In genomic region chr6:3999800-4000661, GRCh38 we compare ENCODE assay signal across 24 cellular contexts.
DNase-seq lines count a peak whose midpoint lies in the region; ATAC-seq, FAIRE-seq and TF ChIP-seq lines count a peak whose summit lies in the region.
"Had no signal": no experiment of that assay in that cellular context is flagged by ENCODE, and none has a peak within 500 bp of the region (broad histone marks: within the 10 kb centered on the region; RNA-seq: fewer than 3 reads in every experiment).

No MANE protein-coding gene starts in this region.

- H2AFZ ChIP-seq in mammary epithelial cell (ENCODE audit: low read depth, low read length), result no peak overlapping the region
- no peak overlapping the region for H2AFZ ChIP-seq in K562 (ENCODE audit: low read depth, low read length)

- dilution Hi-C loops in mammary epithelial cell (cut with HindIII; ENCODE audit: low sequenced_read_pairs), result loop anchor here (25.0 kb wide), 1 partner anchor 713 kb away; no protein-coding TSS in a partner anchor

- H3K4me2 ChIP-seq in mammary epithelial cell (ENCODE audit: insufficient read depth, low read depth, low read length), result no peak overlapping the region
- H3K4me2 ChIP-seq in K562 (ENCODE audit: insufficient read depth, low read length), result no peak overlapping the region
- H3K4me2 ChIP-seq: SK-N-SH had no signal

- H4K20me1 ChIP-seq in mammary epithelial cell (ENCODE audit: insufficient read depth, low read length), result no peaks in the 10 kb centered on the region
- no peaks in the 10 kb centered on the region; the same call in 1 of the 2 replicates for H4K20me1 ChIP-seq in K562 (replicated peaks; ENCODE audit: control insufficient read depth, insufficient read depth, low read length)

- H3K4me3 ChIP-seq in mammary epithelial cell (replicated peaks in 1 of 3; ENCODE audit: insufficient read depth in 1 of 3, low read depth in 2 of 3, low read length in 3 of 3) (no peak overlapping the region), breast epithelium (no peak overlapping the region), K562 (no peak overlapping the region)

- TF ChIP-seq RAD21 in K562 (CRISPR knock-in tag; conservative IDR thresholded peaks at IDR 0.05 in 1 of 2, IDR thresholded peaks at IDR 0.05 in 1 of 2), result no peak

- TF ChIP-seq POLR2A in breast epithelium (IDR thresholded peaks at IDR 0.05) (no peak), K562 (conservative IDR thresholded peaks at IDR 0.05) (no peak), erythroblast (IDR thresholded peaks at IDR 0.05; ENCODE audit: low read length) (no peak)

- DNase-seq in mammary epithelial cell (no peak), breast epithelium (ENCODE audit: low spot score in 2 of 2) (no peak), K562 (ENCODE audit: extremely low read depth in 1 of 4, low spot score in 3 of 4) (no peak), glutamatergic neuron (no peak), kidney glomerular epithelial cell (lab: John Stamatoyannopoulos, UW) (no peak), NCI-H2171 (lab: John Stamatoyannopoulos, UW) (no peak), erythroblast (lab: John Stamatoyannopoulos, UW) (no peak)
- DNase-seq: 8988T; BE2C; CD8-positive, alpha-beta memory T cell; H9; Kasumi-1; MM.1S; NCI-H1092; NCI-H146; NCI-H2081; NCI-H774; SHP77 treated with DMSO at 0.1 percent for 48 hours; SK-N-SH had no signal

- 74% methylated on average over 4 of the region's 4 CpGs for WGBS in mammary epithelial cell (ENCODE audit: low coverage, missing lambda C conversion rate)
- WGBS in K562 (ENCODE audit: insufficient coverage, low coverage, missing lambda C conversion rate), result 49% methylated on average over 4 of the region's 4 CpGs

- TF ChIP-seq CTCF in mammary epithelial cell (conservative IDR thresholded peaks at IDR 0.05 in 1 of 2, IDR thresholded peaks at IDR 0.05 in 1 of 2; ENCODE audit: extremely low read depth in 1 of 2, insufficient read depth in 1 of 2, low read depth in 1 of 2, low read length in 2 of 2) (no peak), breast epithelium (IDR thresholded peaks at IDR 0.05) (no peak), K562 (IDR thresholded peaks at IDR 0.05 in 2 of 3, conservative IDR thresholded peaks at IDR 0.05 in 1 of 3; ENCODE audit: insufficient read depth in 2 of 3, low read depth in 1 of 3, low read length in 3 of 3) (no peak), glutamatergic neuron (IDR thresholded peaks at IDR 0.05; ENCODE audit: partially characterized antibody, unreplicated experiment) (no peak)

- H3K9ac ChIP-seq in mammary epithelial cell (ENCODE audit: insufficient read depth, low read length) (no peak overlapping the region), K562 (ENCODE audit: insufficient read depth in 1 of 2, low read depth in 2 of 2, low read length in 2 of 2) (no peak overlapping the region)
- H3K9ac ChIP-seq: SK-N-SH had no signal

- H3K27ac ChIP-seq in mammary epithelial cell (ENCODE audit: insufficient read depth, low read depth, low read length) (no peak overlapping the region), breast epithelium (no peak overlapping the region), K562 (ENCODE audit: extremely low read depth, low read depth, low read length) (no peak overlapping the region)
- H3K27ac ChIP-seq: HL-60 had no signal

- ATAC-seq in K562 (no peak), HG03139 (IDR thresholded peaks at IDR 0.05; ENCODE audit: unreplicated experiment) (no peak)

- no peak for TF ChIP-seq EP300 in K562 (IDR thresholded peaks at IDR 0.05; ENCODE audit: low read length)

- peak overlapping the region; percentile 13 for H3K27ac Mint-ChIP-seq in glutamatergic neuron (ENCODE audit: unreplicated experiment)
- H3K27ac Mint-ChIP-seq: CD8-positive, alpha-beta memory T cell; H9; IgD-negative memory B cell had no signal

- BruUV-seq in mammary epithelial cell (replicated peaks; lab: Mats Ljungman, UMichigan) (TSS peak; percentile 8), K562 (replicated peaks; lab: Mats Ljungman, UMichigan) (no TSS peak)

- H3K36me3 ChIP-seq in mammary epithelial cell (ENCODE audit: insufficient read depth, low read length) (no peaks in the 10 kb centered on the region), breast epithelium (no peaks in the 10 kb centered on the region), K562 (ENCODE audit: control insufficient read depth, insufficient read depth, low read length) (no peaks in the 10 kb centered on the region; the same call in 2 of the 3 replicates)
- H3K36me3 ChIP-seq: BE2C had no signal

- H3K79me2 ChIP-seq in mammary epithelial cell (ENCODE audit: insufficient read depth, low read length), result no peaks in the 10 kb centered on the region
- H3K79me2 ChIP-seq in K562 (ENCODE audit: control insufficient read depth, insufficient read depth, low read length), result no peaks in the 10 kb centered on the region

- no peaks in the 10 kb centered on the region for H3K36me3 Mint-ChIP-seq in glutamatergic neuron (ENCODE audit: unreplicated experiment)

- H3K4me1 ChIP-seq in mammary epithelial cell (ENCODE audit: insufficient read depth, low read length) (peaks cover 11% of the 10 kb centered on the region), breast epithelium (no peaks in the 10 kb centered on the region), K562 (replicated peaks in 1 of 2; ENCODE audit: control insufficient read depth in 2 of 2, insufficient read depth in 2 of 2, low read length in 2 of 2) (no peaks in the 10 kb centered on the region)
- H3K4me1 ChIP-seq: BE2C had no signal

- no peak overlapping the region for H3K4me3 Mint-ChIP-seq in glutamatergic neuron (ENCODE audit: unreplicated experiment)
- H3K4me3 Mint-ChIP-seq: CD8-positive, alpha-beta memory T cell; H9; IgD-negative memory B cell had no signal

- no peaks in the 10 kb centered on the region for H3K9me3 ChIP-seq in mammary epithelial cell (replicated peaks; ENCODE audit: insufficient read depth, low read length)
- no peaks in the 10 kb centered on the region for H3K9me3 ChIP-seq in breast epithelium
- H3K9me3 ChIP-seq in K562 (replicated peaks; ENCODE audit: control insufficient read depth, insufficient read depth, low read depth, low read length), result no peaks in the 10 kb centered on the region
- H3K9me3 ChIP-seq: BE2C, SK-N-SH had no signal

- H3K9me1 ChIP-seq in K562 (ENCODE audit: control insufficient read depth, insufficient read depth, low read length), result no peaks in the 10 kb centered on the region

- POLR2A ChIA-PET in K562 (lab: Yijun Ruan, JAX), result interaction anchor here (2.5 kb wide), 1 partner anchor 14 kb away, joined by 5 read pairs; no protein-coding TSS in a partner anchor

- peaks cover 19% of the 10 kb centered on the region for H3K4me1 Mint-ChIP-seq in glutamatergic neuron (ENCODE audit: low read depth, unreplicated experiment)

- FAIRE-seq in K562 (lab: Jason Lieb, UNC), result no peak
- FAIRE-seq: GM12892, GM18507 had no signal

- H3K9me3 Mint-ChIP-seq in glutamatergic neuron (ENCODE audit: unreplicated experiment), result no peaks in the 10 kb centered on the region
- H3K9me3 Mint-ChIP-seq: CD8-positive, alpha-beta memory T cell; H9; IgD-negative memory B cell had no signal

- CTCF ChIA-PET in mammary epithelial cell (lab: Charles Lee; ENCODE audit: low non-redundant PET), result no interaction called here
- CTCF ChIA-PET in K562 (lab: Yijun Ruan, JAX; ENCODE audit: low intra/inter-chr PET ratio), result no interaction called here

- H3K27me3 ChIP-seq in mammary epithelial cell (ENCODE audit: insufficient read depth, low read length) (no peaks in the 10 kb centered on the region), breast epithelium (no peaks in the 10 kb centered on the region), K562 (ENCODE audit: control insufficient read depth in 2 of 2, insufficient read depth in 2 of 2, low read length in 2 of 2) (no peaks in the 10 kb centered on the region)
- H3K27me3 ChIP-seq: BE2C had no signal

- H3K27me3 Mint-ChIP-seq in glutamatergic neuron (ENCODE audit: unreplicated experiment), result no peaks in the 10 kb centered on the region
- H3K27me3 Mint-ChIP-seq: CD8-positive, alpha-beta memory T cell; IgD-negative memory B cell had no signal

- intact Hi-C loops in mammary epithelial cell (cut with micrococcal nuclease) (no loop called here), breast epithelium (cut with DNase I; ENCODE audit: low total_unique reads) (loop anchor here (10.0 kb wide), 1 partner anchor 255 kb away; no protein-coding TSS in a partner anchor), K562 (cut with micrococcal nuclease) (no loop called here)

- in situ Hi-C loops in mammary epithelial cell (cut with MboI; ENCODE audit: low sequenced_read_pairs in 2 of 2) (loop anchor here in 1 of 2 donors (25.0 kb wide), 1 partner anchor 713 kb away; no protein-coding TSS in a partner anchor), K562 (cut with MboI) (no loop called here)

TF ChIP-seq in K562, 482 proteins besides CTCF, POLR2A, EP300 and RAD21:
- TF ChIP-seq RBBP5 (IDR thresholded peaks at IDR 0.05; ENCODE audit: borderline replicate concordance, insufficient read depth, low read length, poor library complexity, severe bottlenecking) (no peak), MAFG (tag; conservative IDR thresholded peaks at IDR 0.05) (0 out of 2 replicates have a peak, but pooled peaks have one; percentile 25), ZNF316 (IDR thresholded peaks at IDR 0.05) (peak; percentile 84), C11orf30 (IDR thresholded peaks at IDR 0.05; ENCODE audit: low read depth) (peak; percentile 51; the same call in 1 of the 2 replicates)
- TF ChIP-seq, protein P1, sequence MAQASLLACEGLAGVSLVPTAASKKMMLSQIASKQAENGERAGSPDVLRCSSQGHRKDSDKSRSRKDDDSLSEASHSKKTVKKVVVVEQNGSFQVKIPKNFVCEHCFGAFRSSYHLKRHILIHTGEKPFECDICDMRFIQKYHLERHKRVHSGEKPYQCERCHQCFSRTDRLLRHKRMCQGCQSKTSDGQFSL (CRISPR knock-in tag; IDR thresholded peaks at IDR 0.05), result peak; percentile 58; the same call in 1 of the 2 replicates
- TF ChIP-seq, protein P1 (tag; IDR thresholded peaks at IDR 0.05), result 0 out of 4 replicates have a peak, but pooled peaks of 1 of the 2 experiments have one; percentile 29
